Comparison of ENCODE assay signal across 1 cellular context in genomic region chr16:23452572-23453337, GRCh38.
TF ChIP-seq lines count a peak whose summit lies in the region.

Gene COG7 (minus strand): TSS chr16:23453189. CDS start chr16:23452994, 195 bp downstream.

TF ChIP-seq in K562, 482 proteins besides CTCF, POLR2A, EP300 and RAD21 (continued from another document and continues in another):
- TF ChIP-seq ZNF696 (CRISPR knock-in tag; conservative IDR thresholded peaks at IDR 0.05) (no peak), ESRRB (CRISPR knock-in tag; IDR thresholded peaks at IDR 0.05; ENCODE audit: borderline replicate concordance) (no peak), ZNF764 (CRISPR knock-in tag; IDR thresholded peaks at IDR 0.05; ENCODE audit: low read depth) (no peak), ZNF140 (CRISPR knock-in tag; IDR thresholded peaks at IDR 0.05) (no peak), RHOXF2B (CRISPR knock-in tag; conservative IDR thresholded peaks at IDR 0.05) (no peak), ZFP1 (CRISPR knock-in tag; IDR thresholded peaks at IDR 0.05) (no peak), RNF2 (IDR thresholded peaks at IDR 0.05) (peak; percentile 45; the same call in 1 of the 2 replicates), ZNF639 (CRISPR knock-in tag; conservative IDR thresholded peaks at IDR 0.05 in 1 of 2, IDR thresholded peaks at IDR 0.05 in 1 of 2) (no peak), CREBBP (IDR thresholded peaks at IDR 0.05; ENCODE audit: low read depth, low read length) (no peak), CSDE1 (IDR thresholded peaks at IDR 0.05) (peak in 1 of 2 experiments; percentile 84; a peak in 2 of 4 replicates), BRD9 (IDR thresholded peaks at IDR 0.05; ENCODE audit: low read depth, partially characterized antibody) (no peak), RBM39 (optimal IDR thresholded peaks at IDR 0.05; ENCODE audit: low read depth, low read length) (no peak), LCOR (CRISPR knock-in tag; IDR thresholded peaks at IDR 0.05) (peak; percentile 47; the same call in 1 of the 2 replicates), TRIM25 (IDR thresholded peaks at IDR 0.05; ENCODE audit: borderline replicate concordance) (no peak), FOXM1 (IDR thresholded peaks at IDR 0.05; ENCODE audit: low read depth) (no peak), FOXM1 (CRISPR knock-in tag; IDR thresholded peaks at IDR 0.05; ENCODE audit: low read depth) (no peak), ZFP36 (IDR thresholded peaks at IDR 0.05; ENCODE audit: low read depth, low read length, partially characterized antibody) (peak; percentile 88), REST (CRISPR knock-in tag; IDR thresholded peaks at IDR 0.05; ENCODE audit: low read depth) (peak; percentile 40; the same call in 1 of the 2 replicates), TRIM24 (IDR thresholded peaks at IDR 0.05) (peak in 1 of 2 experiments; percentile 88; a peak in 2 of 4 replicates), AFF4 (CRISPR knock-in tag; IDR thresholded peaks at IDR 0.05) (peak; percentile 59; the same call in 1 of the 2 replicates), HSF4 (CRISPR knock-in tag; IDR thresholded peaks at IDR 0.05; ENCODE audit: borderline replicate concordance) (no peak), NRF1 (conservative IDR thresholded peaks at IDR 0.05 in 1 of 2, IDR thresholded peaks at IDR 0.05 in 1 of 2) (peak; percentile 73 to 78), ZBTB40 (IDR thresholded peaks at IDR 0.05) (peak; percentile 84), ZBTB40 (CRISPR knock-in tag; IDR thresholded peaks at IDR 0.05) (no peak), IRF1 (CRISPR knock-in tag; IDR thresholded peaks at IDR 0.05; ENCODE audit: borderline replicate concordance) (no peak), CTCFL (IDR thresholded peaks at IDR 0.05; ENCODE audit: borderline replicate concordance, insufficient read depth, low read depth, low read length, poor library complexity, severe bottlenecking) (no peak), SIN3B (IDR thresholded peaks at IDR 0.05; ENCODE audit: low read depth) (peak; percentile 66), PHB2 (IDR thresholded peaks at IDR 0.05; ENCODE audit: low read depth) (0 out of 2 replicates have a peak, but pooled peaks have one; percentile 13), MLX (CRISPR knock-in tag; conservative IDR thresholded peaks at IDR 0.05) (no peak), NR3C1 (CRISPR knock-in tag; IDR thresholded peaks at IDR 0.05) (no peak)
